10 cellular contexts compared by ENCODE assay signal in genomic region chr18:8651478-8652261, GRCh38. TPM values are rescaled to one million over a fixed set of nuclear protein-coding genes. Genes with fewer than 3 reads are reported as not detected.
DNase-seq lines count a peak whose midpoint lies in the region; ATAC-seq, FAIRE-seq and TF ChIP-seq lines count a peak whose summit lies in the region.
"Not testable (repeated sequence)": the region's sequence is repeated elsewhere in the genome, so short reads cannot be mapped to it uniquely, and the experiment has no call there.
"Had no signal": no experiment of that assay in that cellular context is flagged by ENCODE, and none has a peak within 500 bp of the region (broad histone marks: within the 10 kb centered on the region; RNA-seq: fewer than 3 reads in every experiment).

No MANE protein-coding gene starts in this region.

- H3K4me1 Mint-ChIP-seq in H9 (peaks cover 10 to 15% of the 10 kb centered on the region in 2 experiments), HFFc6 (ENCODE audit: low read depth) (peaks cover 12% of the 10 kb centered on the region)

- H3K9me3 Mint-ChIP-seq in H9 (peaks cover 26 to 37% of the 10 kb centered on the region in 2 experiments), HFFc6 (peaks cover 17% of the 10 kb centered on the region)

- H4K5ac ChIP-seq in H9 (ENCODE audit: insufficient read length, low read depth, low read length); H1 (ENCODE audit: insufficient read length, low read depth, low read length): not testable (repeated sequence)

- H3K23ac ChIP-seq in H9 (ENCODE audit: insufficient read length, low read depth, low read length); H1 (ENCODE audit: insufficient read length): not testable (repeated sequence)

- FAIRE-seq in H1 (lab: Jason Lieb, UNC): not testable (repeated sequence)

- not testable (repeated sequence) for TF ChIP-seq EP300 in H1 (IDR thresholded peaks at IDR 0.05; ENCODE audit: borderline replicate concordance in 1 of 2, low read depth in 2 of 2, low read length in 2 of 2)

- POLR2A ChIA-PET in PC-3 (lab: Charles Lee; ENCODE audit: unreplicated experiment); H1 (lab: Charles Lee; ENCODE audit: partially characterized antibody): not testable (repeated sequence)

- H3K79me1 ChIP-seq in H9 (ENCODE audit: insufficient read depth, low read depth, low read length, poor library complexity, severe bottlenecking); H1 (ENCODE audit: low read depth, low read length): not testable (repeated sequence)

- intact Hi-C loops in PC-3 (cut with micrococcal nuclease): loop anchor here (10.0 kb wide), 1 partner anchor 493 kb away; no protein-coding TSS in a partner anchor

- H2BK15ac ChIP-seq in H9 (ENCODE audit: low read depth, low read length); H1 (ENCODE audit: low read length): not testable (repeated sequence)

- not testable (repeated sequence) for H3K56ac ChIP-seq in H9 (ENCODE audit: insufficient read length, low read depth, low read length); H1 (replicated peaks; ENCODE audit: insufficient read length, low read depth, low read length)

- not testable (repeated sequence) for H3K27ac ChIP-seq in C4-2B; H9 (ENCODE audit: insufficient read length, low read depth, low read length); PC-3 (ENCODE audit: low read length); H1 (ENCODE audit: low read depth, low read length); foreskin keratinocyte

- H3K4me1 ChIP-seq in H9 (ENCODE audit: insufficient read depth, low read length); PC-3 (ENCODE audit: insufficient read depth, low read length); H1 (replicated peaks in 1 of 4; ENCODE audit: control insufficient read depth in 3 of 4, insufficient read depth in 4 of 4, low read length in 3 of 4); foreskin keratinocyte: not testable (repeated sequence)

- H3K14ac ChIP-seq in H9 (ENCODE audit: insufficient read depth, low read length); H1 (ENCODE audit: insufficient read length): not testable (repeated sequence)

- H3K4me2 ChIP-seq in H9 (ENCODE audit: insufficient read depth, insufficient read length, low read length); PC-3 (ENCODE audit: low read length); H1 (ENCODE audit: insufficient read depth in 1 of 2, low read depth in 2 of 2, low read length in 2 of 2): not testable (repeated sequence)

- not testable (repeated sequence) for H3K9me3 ChIP-seq in H9 (ENCODE audit: control insufficient read depth, low read depth, low read length); PC-3 (ENCODE audit: low read length); H1 (ENCODE audit: insufficient read depth in 2 of 2, low read depth in 1 of 2, low read length in 1 of 2)

- H3K18ac ChIP-seq in H9 (ENCODE audit: insufficient read length, low read depth, low read length); H1 (ENCODE audit: extremely low read depth, low read length): not testable (repeated sequence)

- H3F3A ChIP-seq in PC-3 (ENCODE audit: low read length, unreplicated experiment): not testable (repeated sequence)

- H3T11ph ChIP-seq in H9 (ENCODE audit: low read length): not testable (repeated sequence)

- H2BK120ac ChIP-seq in H9 (ENCODE audit: low read depth, low read length, poor library complexity, severe bottlenecking); H1 (replicated peaks; ENCODE audit: low read depth, low read length): not testable (repeated sequence)

- not testable (repeated sequence) for H2BK5ac ChIP-seq in H9 (ENCODE audit: insufficient read length, low read length); H1 (ENCODE audit: low read depth, low read length)

- not testable (repeated sequence) for H2BK20ac ChIP-seq in H9 (ENCODE audit: low read depth, low read length, poor library complexity, severe bottlenecking); H1 (ENCODE audit: low read length)

- H3K4ac ChIP-seq in H9 (ENCODE audit: low read depth, low read length); H1 (replicated peaks; ENCODE audit: insufficient read length, low read depth, low read length): not testable (repeated sequence)

- not testable (repeated sequence) for H3K27ac Mint-ChIP-seq in H9, HFFc6

- BruUV-seq in PC-3 (replicated peaks; lab: Mats Ljungman, UMichigan): not testable (repeated sequence)

- H2AFZ ChIP-seq in H9 (ENCODE audit: low read length); PC-3 (ENCODE audit: low read length); H1 (ENCODE audit: low read length): not testable (repeated sequence)

- H3K9ac ChIP-seq in H9 (ENCODE audit: extremely low read depth, insufficient read length, low read length); PC-3 (ENCODE audit: low read length); H1 (replicated peaks in 1 of 4; ENCODE audit: extremely low read depth in 1 of 4, low read depth in 3 of 4, low read length in 3 of 4): not testable (repeated sequence)

- H3K36me3 ChIP-seq in PC-3 (ENCODE audit: low read depth, low read length); H1 (ENCODE audit: control insufficient read depth in 2 of 4, insufficient read depth in 4 of 4, low read length in 3 of 4): not testable (repeated sequence)

- not testable (repeated sequence) for H3K27me3 Mint-ChIP-seq in H9 (ENCODE audit: low read depth); HFFc6 (ENCODE audit: insufficient read depth)

- H3K23me2 ChIP-seq in H9 (ENCODE audit: insufficient read length, low read depth, low read length, poor library complexity, severe bottlenecking); H1 (ENCODE audit: low read depth, low read length): not testable (repeated sequence)

- TF ChIP-seq RAD21 in H1 (IDR thresholded peaks at IDR 0.05 in 1 of 2, conservative IDR thresholded peaks at IDR 0.05 in 1 of 2; ENCODE audit: low read depth in 2 of 2, low read length in 2 of 2): peak in 1 of 2 experiments; percentile 13; a peak in 1 of 4 replicates

- H3K4me3 ChIP-seq in PC-3 (ENCODE audit: low read length); H1 (ENCODE audit: extremely low read depth in 1 of 4, insufficient read depth in 2 of 4, low read depth in 3 of 4, low read length in 4 of 4): not testable (repeated sequence)

- TF ChIP-seq POLR2A in H1 (IDR thresholded peaks at IDR 0.05; ENCODE audit: control extremely low read depth in 1 of 2, low read depth in 2 of 2, low read length in 2 of 2): not testable (repeated sequence)

- not testable (repeated sequence) for ATAC-seq in PC-3, foreskin keratinocyte

- not testable (repeated sequence) for H4K91ac ChIP-seq in H9 (ENCODE audit: insufficient read length, low read depth, low read length); H1 (replicated peaks; ENCODE audit: insufficient read length, low read length)

- peaks cover 6 to 20% (median 17%) of the 10 kb centered on the region in 3 experiments for H3K36me3 Mint-ChIP-seq in H9 (ENCODE audit: insufficient read depth in 1 of 3, low read depth in 3 of 3)
- not testable (repeated sequence) for H3K36me3 Mint-ChIP-seq in HFFc6 (ENCODE audit: low read depth)

- H3K9me2 ChIP-seq in PC-3 (replicated peaks; ENCODE audit: low read length): not testable (repeated sequence)

- TF ChIP-seq CTCF in C4-2B (conservative IDR thresholded peaks at IDR 0.05): 0 out of 2 replicates have a peak, but pooled peaks have one; percentile 5
- peak; percentile 47; the same call in 2 of the 3 replicates for TF ChIP-seq CTCF in H9 (conservative IDR thresholded peaks at IDR 0.05)
- TF ChIP-seq CTCF in HFFc6 (IDR thresholded peaks at IDR 0.05): peak; percentile 38
- TF ChIP-seq CTCF in PC-3 (conservative IDR thresholded peaks at IDR 0.05; ENCODE audit: low read depth, low read length): not testable (repeated sequence)
- TF ChIP-seq CTCF in H1 (IDR thresholded peaks at IDR 0.05; ENCODE audit: control extremely low read depth in 1 of 3, insufficient read depth in 1 of 3, low read depth in 1 of 3, low read length in 3 of 3): peak in 2 of 3 experiments; percentile 1 to 15; a peak in 2 of 4 replicates
- peak; percentile 19 for TF ChIP-seq CTCF in foreskin keratinocyte (conservative IDR thresholded peaks at IDR 0.05)

- CTCF ChIA-PET in PC-3 (lab: Charles Lee) (interaction anchor here (0.6 kb wide), 1 partner anchor 53 kb away, joined by 4 read pairs; no protein-coding TSS in a partner anchor), H1 (lab: Charles Lee; ENCODE audit: partially characterized antibody) (interaction anchor here (0.9 to 1.7 kb wide), 5 partner anchors 35 to 1167 kb away, joined by 3 to 4 read pairs (median 3); no protein-coding TSS in a partner anchor)

- not testable (repeated sequence) for H2BK12ac ChIP-seq in H9 (ENCODE audit: insufficient read length, low read depth, low read length); H1 (ENCODE audit: low read depth, low read length)

- H3K4me3 Mint-ChIP-seq in H9, HFFc6: not testable (repeated sequence)

- H3K27me3 ChIP-seq in H9 (ENCODE audit: insufficient read depth, low read length); PC-3 (ENCODE audit: low read length); H1 (replicated peaks in 1 of 4; ENCODE audit: control insufficient read depth in 3 of 4, extremely low read depth in 1 of 4, insufficient read depth in 3 of 4, low read length in 3 of 4); foreskin keratinocyte: not testable (repeated sequence)

- not testable (repeated sequence) for H2AK5ac ChIP-seq in H9 (ENCODE audit: insufficient read length, low read length); H1 (ENCODE audit: low read depth, low read length)

- not testable (repeated sequence) for H4K8ac ChIP-seq in H9 (replicated peaks; ENCODE audit: insufficient read length, low read depth, low read length); H1 (ENCODE audit: extremely low read depth, insufficient read depth, low read length)

- H4K20me1 ChIP-seq in H9 (ENCODE audit: control insufficient read depth, insufficient read depth, insufficient read length); PC-3 (ENCODE audit: low read length); H1 (replicated peaks in 1 of 2; ENCODE audit: control insufficient read depth in 1 of 2, insufficient read depth in 2 of 2, low read length in 2 of 2): not testable (repeated sequence)

- H3K79me2 ChIP-seq in H9 (ENCODE audit: insufficient read depth, low read length); PC-3 (ENCODE audit: low read length); H1 (ENCODE audit: control insufficient read depth in 1 of 2, insufficient read depth in 2 of 2, low read length in 2 of 2): not testable (repeated sequence)

- no CpG with 5 or more reads among the region's 7 CpGs for WGBS in H9 (ENCODE audit: extremely low coverage, insufficient read length, low lambda C conversion rate)
- 92% methylated on average over 7 of the region's 7 CpGs; no CpG with 5 or more reads in 1 of the 2 experiments for WGBS in H1 (ENCODE audit: extremely low coverage in 1 of 2, insufficient coverage in 1 of 2, insufficient read length in 1 of 2, insufficient replicate concordance in 2 of 2, low coverage in 1 of 2, low lambda C conversion rate in 2 of 2, missing lambda C conversion rate in 1 of 2), 2 experiments

- DNase-seq in H9; HFFc6; H1 (ENCODE audit: low read depth in 1 of 2, low spot score in 2 of 2); foreskin keratinocyte: not testable (repeated sequence)
- DNase-seq in NCI-H69 (lab: John Stamatoyannopoulos, UW) (peak; percentile 37), PC-3 (peak; percentile 31)
- DNase-seq in activated CD4-positive, alpha-beta T cell treated with anti-CD3 and anti-CD28 coated beads for 48 hours: peak; percentile 12

RNA-seq across cellular contexts. Expression of gene RAB12, which starts 42.4 kb away (rescaled TPM):
- total RNA-seq in H9 (2021): 49.4 and 51.3 TPM in 2 replicates
- 10 to 100 TPM; 34.1 to 38.0 (median 36.4) TPM for total RNA-seq in HFFc6 (2021; fragmentation: NEBNext Ultra II Directional; extraction: Animal tissue kit (Norgen Biotek cat#: 25700))
- 50.9 and 54.9 TPM in 2 replicates for total RNA-seq in PC-3 (2014; rRNA removed)
- total RNA-seq in H1 (2021; fragmentation: NEBNext Ultra II Directional; extraction: Animal tissue kit (Norgen Biotek cat#: 25700)): 42.1 and 45.9 TPM in 2 replicates
- 11.6 and 19.7 TPM in 2 replicates for polyA plus RNA-seq in H1 (2011; rRNA removed)
- 25.6 TPM for polyA plus RNA-seq in H1 (2011; cell fraction: cytosol; rRNA removed)
- 14.5 TPM for polyA plus RNA-seq in H1 (2011; cell fraction: nucleus; rRNA removed)
- polyA plus RNA-seq in H1 (2012, experiment 1 of 2): 26.6 to 45.7 TPM (median 29.0 TPM) in 4 replicates
- 12.6 TPM for polyA plus RNA-seq in H1 (2012, experiment 2 of 2)
- 41.6 TPM for polyA plus RNA-seq in H1 (2013, experiment 1 of 2)
- 35.7 TPM for polyA plus RNA-seq in H1 (2013, experiment 2 of 2)
- 14.5 and 18.1 TPM in 2 replicates for polyA minus RNA-seq in H1 (2011; rRNA and poly(A)+ RNA removed)
- polyA minus RNA-seq in H1 (2011; cell fraction: cytosol; rRNA and poly(A)+ RNA removed): 22.2 TPM
- 37.2 TPM for polyA minus RNA-seq in H1 (2011; cell fraction: nucleus; rRNA and poly(A)+ RNA removed)
- 43.5 and 45.4 TPM in 2 replicates for total RNA-seq in foreskin keratinocyte
- 21.0 and 27.2 TPM in 2 replicates for polyA plus RNA-seq in foreskin keratinocyte

RNA-seq across cellular contexts. Expression of gene MTCL1, which starts 53.7 kb away (rescaled TPM):
- total RNA-seq in H9 (2021) (45.1 and 50.7 TPM in 2 replicates), PC-3 (2014; rRNA removed) (33.1 and 58.8 TPM in 2 replicates), foreskin keratinocyte (24.4 and 28.8 TPM in 2 replicates)
- total RNA-seq in HFFc6 (2021; fragmentation: NEBNext Ultra II Directional; extraction: Animal tissue kit (Norgen Biotek cat#: 25700)): 10 to 100 TPM; 47.2 to 59.7 (median 55.3) TPM
- total RNA-seq in H1 (2021; fragmentation: NEBNext Ultra II Directional; extraction: Animal tissue kit (Norgen Biotek cat#: 25700)): 60.8 and 62.0 TPM in 2 replicates
- polyA plus RNA-seq in H1 (2011; rRNA removed) (16.6 and 19.8 TPM in 2 replicates), foreskin keratinocyte (6.9 and 8.4 TPM in 2 replicates)
- polyA plus RNA-seq in H1 (2011; cell fraction: cytosol; rRNA removed): 18.3 TPM
- 55.0 TPM for polyA plus RNA-seq in H1 (2011; cell fraction: nucleus; rRNA removed)
- 28.3 to 36.5 TPM (median 32.7 TPM) in 4 replicates for polyA plus RNA-seq in H1 (2012, experiment 1 of 2)
- polyA plus RNA-seq in H1 (2012, experiment 2 of 2): 8.4 TPM
- polyA plus RNA-seq in H1 (2013, experiment 1 of 2): 18.5 TPM
- 19.1 TPM for polyA plus RNA-seq in H1 (2013, experiment 2 of 2)
- 31.5 and 34.8 TPM in 2 replicates for polyA minus RNA-seq in H1 (2011; rRNA and poly(A)+ RNA removed)
- polyA minus RNA-seq in H1 (2011; cell fraction: cytosol; rRNA and poly(A)+ RNA removed): 29.1 TPM
- 75.2 TPM for polyA minus RNA-seq in H1 (2011; cell fraction: nucleus; rRNA and poly(A)+ RNA removed)
- polyA plus RNA-seq: CD14-positive monocyte; CD8-positive, alpha-beta memory T cell had no signal
